Comparison of ENCODE assay signal across 13 cellular contexts in genomic region chr11:114243461-114244372, GRCh38. TPM values are rescaled to one million over a fixed set of nuclear protein-coding genes. Genes with fewer than 3 reads are reported as not detected.
A peak's percentile ranks its signal among the peaks of the same experiment; 100 is the strongest.
DNase-seq lines count a peak whose midpoint lies in the region; ATAC-seq, FAIRE-seq and TF ChIP-seq lines count a peak whose summit lies in the region.
"Had no signal": no experiment of that assay in that cellular context is flagged by ENCODE, and none has a peak within 500 bp of the region (broad histone marks: within the 10 kb centered on the region; RNA-seq: fewer than 3 reads in every experiment).

No MANE protein-coding gene starts in this region.

- FAIRE-seq in K562 (lab: Jason Lieb, UNC) (no peak), HepG2 (lab: Jason Lieb, UNC) (no peak)

- no peak overlapping the region for H3K27ac ChIP-seq in K562 (ENCODE audit: extremely low read depth, low read depth, low read length)
- no peak overlapping the region for H3K27ac ChIP-seq in HepG2 (ENCODE audit: extremely low read length, insufficient read depth, low read length)
- H3K27ac ChIP-seq in aorta (ENCODE audit: low read depth in 1 of 2, low read length in 2 of 2), result no peak overlapping the region
- H3K27ac ChIP-seq in MM.1S (ENCODE audit: low read length), result no peak overlapping the region

- no peaks in the 10 kb centered on the region for H3F3A ChIP-seq in MM.1S (ENCODE audit: insufficient read depth, low read length)

- H3K9me3 ChIP-seq in K562 (replicated peaks; ENCODE audit: control insufficient read depth, insufficient read depth, low read depth, low read length) (no peaks in the 10 kb centered on the region), HepG2 (ENCODE audit: low read length) (no peaks in the 10 kb centered on the region), aorta (ENCODE audit: control insufficient read depth, low read length) (no peaks in the 10 kb centered on the region), MM.1S (replicated peaks; ENCODE audit: insufficient read depth, low read length) (no peaks in the 10 kb centered on the region)

- H2AFZ ChIP-seq in K562 (ENCODE audit: low read depth, low read length) (peak overlapping the region; percentile 67), HepG2 (ENCODE audit: low read length) (no peak overlapping the region), MM.1S (ENCODE audit: low read length) (no peak overlapping the region)

- intact Hi-C loops in K562 (cut with micrococcal nuclease), result no loop called here
- intact Hi-C loops in HepG2 (cut with micrococcal nuclease; ENCODE audit: unreplicated experiment), result no loop called here
- intact Hi-C loops in aorta (cut with DNase I), result loop anchor here in 1 of 2 donors (5.0 kb wide), 1 partner anchor 36 kb away; no protein-coding TSS in a partner anchor

- no peak overlapping the region for H3K4me3 ChIP-seq in K562
- no peak overlapping the region for H3K4me3 ChIP-seq in HepG2 (replicated peaks in 1 of 3; ENCODE audit: insufficient read depth in 1 of 3, low read depth in 2 of 3, low read length in 3 of 3)
- H3K4me3 ChIP-seq in aorta (ENCODE audit: low read length in 2 of 2), result no peak overlapping the region
- H3K4me3 ChIP-seq in MM.1S (ENCODE audit: low read length), result no peak overlapping the region

- TF ChIP-seq EP300 in K562 (IDR thresholded peaks at IDR 0.05; ENCODE audit: low read length), result no peak
- no peak for TF ChIP-seq EP300 in HepG2 (IDR thresholded peaks at IDR 0.05; ENCODE audit: low read depth in 2 of 2, low read length in 2 of 2)
- TF ChIP-seq EP300 in HepG2 (CRISPR knock-in tag; IDR thresholded peaks at IDR 0.05; ENCODE audit: borderline replicate concordance), result no peak

- TF ChIP-seq POLR2A in K562 (conservative IDR thresholded peaks at IDR 0.05), result no peak
- no peak for TF ChIP-seq POLR2A in HepG2 (IDR thresholded peaks at IDR 0.05; ENCODE audit: insufficient read depth in 1 of 2, low read depth in 2 of 2, low read length in 2 of 2)

- no peak for TF ChIP-seq CTCF in K562 (IDR thresholded peaks at IDR 0.05 in 2 of 3, conservative IDR thresholded peaks at IDR 0.05 in 1 of 3; ENCODE audit: insufficient read depth in 2 of 3, low read depth in 1 of 3, low read length in 3 of 3)
- no peak for TF ChIP-seq CTCF in HepG2 (CRISPR knock-in tag; IDR thresholded peaks at IDR 0.05)
- no peak for TF ChIP-seq CTCF in MM.1S (IDR thresholded peaks at IDR 0.05; ENCODE audit: low read length)

- ATAC-seq in K562, result peak; percentile 50
- no peak for ATAC-seq in HepG2
- peak; percentile 44 for ATAC-seq in aorta (ENCODE audit: low FRiP score)

- peaks cover 31 to 34% of the 10 kb centered on the region in 2 experiments; a peak in 4 of 5 replicates for H3K4me1 ChIP-seq in K562 (replicated peaks in 1 of 2; ENCODE audit: control insufficient read depth in 2 of 2, insufficient read depth in 2 of 2, low read length in 2 of 2)
- no peaks in the 10 kb centered on the region for H3K4me1 ChIP-seq in HepG2 (ENCODE audit: insufficient read depth, low read length)
- H3K4me1 ChIP-seq in aorta (ENCODE audit: control insufficient read depth in 1 of 2, insufficient read depth in 2 of 2, low read length in 2 of 2), result no peaks in the 10 kb centered on the region
- H3K4me1 ChIP-seq in MM.1S (ENCODE audit: low read length), result no peaks in the 10 kb centered on the region

- in situ Hi-C loops in K562 (cut with MboI), result no loop called here
- in situ Hi-C loops in HepG2 (cut with HindIII; ENCODE audit: extremely low pct_ligation_motif_present, low pct_unique_long_range_greater_than_20kb), result no loop called here

- H3K36me3 ChIP-seq in K562 (ENCODE audit: control insufficient read depth, insufficient read depth, low read length) (no peaks in the 10 kb centered on the region), HepG2 (replicated peaks in 1 of 2; ENCODE audit: control insufficient read depth in 1 of 2, insufficient read depth in 2 of 2, low read length in 2 of 2) (no peaks in the 10 kb centered on the region), aorta (ENCODE audit: control insufficient read depth in 1 of 2, insufficient read depth in 2 of 2, low read length in 1 of 2) (peaks cover 0 to 25% of the 10 kb centered on the region in 2 donors), MM.1S (replicated peaks; ENCODE audit: insufficient read depth, low read length) (no peaks in the 10 kb centered on the region)

- no peaks in the 10 kb centered on the region for H3K27me3 ChIP-seq in K562 (ENCODE audit: control insufficient read depth in 2 of 2, insufficient read depth in 2 of 2, low read length in 2 of 2)
- H3K27me3 ChIP-seq in HepG2 (ENCODE audit: control insufficient read depth in 1 of 2, insufficient read depth in 2 of 2, low read length in 2 of 2), result peaks cover 1 to 6% of the 10 kb centered on the region in 2 experiments; a peak in 2 of 5 replicates
- H3K27me3 ChIP-seq in aorta (ENCODE audit: control insufficient read depth in 1 of 2, insufficient read depth in 2 of 2, low read length in 1 of 2), result no peaks in the 10 kb centered on the region
- no peaks in the 10 kb centered on the region for H3K27me3 ChIP-seq in MM.1S (replicated peaks; ENCODE audit: insufficient read depth, low read length)

- 47% methylated on average over 14 of the region's 14 CpGs for whole genome bisulfite sequencing in K562 (ENCODE audit: insufficient coverage, low coverage, missing lambda C conversion rate)
- WGBS in HepG2 (ENCODE audit: low lambda C conversion rate), result 37% methylated on average over 14 of the region's 14 CpGs
- 47 to 48% methylated on average over 14 of the region's 14 CpGs for WGBS in aorta, 2 donors

- no TSS peak for BruUV-seq in K562 (replicated peaks; lab: Mats Ljungman, UMichigan)
- no TSS peak for BruUV-seq in HepG2 (replicated peaks; lab: Mats Ljungman, UMichigan)

- H3K9ac ChIP-seq in K562 (ENCODE audit: insufficient read depth in 1 of 2, low read depth in 2 of 2, low read length in 2 of 2) (no peak overlapping the region), HepG2 (ENCODE audit: insufficient read depth, low read depth, low read length) (no peak overlapping the region), MM.1S (ENCODE audit: low read length) (no peak overlapping the region)

- no peaks in the 10 kb centered on the region for H4K20me1 ChIP-seq in K562 (replicated peaks; ENCODE audit: control insufficient read depth, insufficient read depth, low read length)
- H4K20me1 ChIP-seq in HepG2 (ENCODE audit: insufficient read depth, low read length), result no peaks in the 10 kb centered on the region
- H4K20me1 ChIP-seq in MM.1S (ENCODE audit: insufficient read depth, low read length), result no peaks in the 10 kb centered on the region

- H3K9me2 ChIP-seq in MM.1S (replicated peaks; ENCODE audit: insufficient read depth, low read length), result no peaks in the 10 kb centered on the region

- DNase-seq in NCI-H2227 (lab: John Stamatoyannopoulos, UW; ENCODE audit: unreplicated experiment), result peak; percentile 27
- DNase-seq in NCI-H2227 treated with DMSO at 0.1 percent for 48 hours (lab: John Stamatoyannopoulos, UW), result no peak
- peak in 2 of 4 experiments; percentile 36 to 47 for DNase-seq in K562 (ENCODE audit: extremely low read depth in 1 of 4, low spot score in 3 of 4)
- DNase-seq in HepG2 (ENCODE audit: low spot score), result no peak
- DNase-seq in aorta, result no peak
- no peak for DNase-seq in SW 1271 (lab: John Stamatoyannopoulos, UW)
- DNase-seq in MM.1S, result no peak
- no peak for DNase-seq in NCI-H2107 treated with DMSO at 0.1 percent for 48 hours (lab: John Stamatoyannopoulos, UW; ENCODE audit: unreplicated experiment)
- DNase-seq: AML-193; stimulated activated CD4-positive, alpha-beta T cell treated with anti-CD3 and anti-CD28 coated beads, Interleukin-15, amount 100 ng/mL, for 24 hours; stimulated activated naive CD4-positive, alpha-beta T cell treated with Interleukin-2 at 50 U/mL for 16 hours had no signal

- H3K9me1 ChIP-seq in K562 (ENCODE audit: control insufficient read depth, insufficient read depth, low read length), result no peaks in the 10 kb centered on the region

- H3K4me2 ChIP-seq in K562 (ENCODE audit: insufficient read depth, low read length) (no peak overlapping the region), HepG2 (ENCODE audit: low read depth, low read length) (no peak overlapping the region), MM.1S (ENCODE audit: low read depth, low read length) (no peak overlapping the region)

- no peaks in the 10 kb centered on the region for H3K79me2 ChIP-seq in K562 (ENCODE audit: control insufficient read depth, insufficient read depth, low read length)
- H3K79me2 ChIP-seq in HepG2 (ENCODE audit: insufficient read depth, low read length), result no peaks in the 10 kb centered on the region
- no peaks in the 10 kb centered on the region for H3K79me2 ChIP-seq in MM.1S (ENCODE audit: low read length)

- POLR2A ChIA-PET in K562 (lab: Yijun Ruan, JAX) (interaction anchor here (1.4 kb wide), 1 partner anchor 10 kb away, joined by 5 read pairs; no protein-coding TSS in a partner anchor), HepG2 (lab: Yijun Ruan, JAX) (no interaction called here)

- TF ChIP-seq RAD21 in K562 (CRISPR knock-in tag; conservative IDR thresholded peaks at IDR 0.05 in 1 of 2, IDR thresholded peaks at IDR 0.05 in 1 of 2) (no peak), HepG2 (CRISPR knock-in tag; IDR thresholded peaks at IDR 0.05) (no peak)

- CTCF ChIA-PET in K562 (lab: Yijun Ruan, JAX; ENCODE audit: low intra/inter-chr PET ratio) (no interaction called here), HepG2 (lab: Yijun Ruan, JAX; ENCODE audit: low intra/inter-chr PET ratio, low total read pairs) (no interaction called here)

RNA-seq across cellular contexts. Expression of gene NNMT, which starts 52.5 kb away (rescaled TPM):
- 3.2 and 5.0 TPM in 2 replicates for total RNA-seq in K562 (2011; cell fraction: chromatin; rRNA removed; ENCODE audit: low replicate concordance)
- total RNA-seq in K562 (2011; cell fraction: nucleolus; rRNA removed), result 3.2 and 4.3 TPM in 2 replicates
- total RNA-seq in K562 (2011; cell fraction: nucleoplasm; rRNA removed), result 4.2 and 6.6 TPM in 2 replicates
- total RNA-seq in K562 (2014; rRNA removed) (14.3 and 14.6 TPM in 2 replicates), K562 (2014; rRNA removed; fragmentation: Illumina TruSeq; extraction: Trizol) (9.3 and 11.0 TPM in 2 replicates), K562 (2015; rRNA removed; fragmentation: Illumina TruSeq; extraction: Trizol) (8.6 and 9.5 TPM in 2 replicates), K562 (2021) (11.2 and 11.7 TPM in 2 replicates), HepG2 (2016; rRNA removed; fragmentation: Illumina TruSeq; extraction: Trizol) (not detected in 2 replicates), aorta (100 to 1,000 TPM; 597 to 862 TPM)
- polyA plus RNA-seq in K562 (2011; rRNA removed) (9.8 and 15.0 TPM in 2 replicates), K562 (2014; fragmentation: Illumina TruSeq; extraction: Trizol) (6.1 and 9.1 TPM in 2 replicates), K562 (2014; fragmentation: Nextera tagmentation; extraction: Ambion mirVana) (10 to 100 TPM; 10.0 to 13.4 TPM), K562 (2014; rRNA removed) (9.0 and 11.5 TPM in 2 replicates), HepG2 (2011; rRNA removed) (0.13 TPM in 1 of 2 replicates, not detected in the other), aorta (1,000 to 10,000 TPM in 1 of 2 donors, 100 to 1,000 TPM in 1; 405 to 1,814 TPM)
- 10.1 and 17.6 TPM in 2 replicates for polyA plus RNA-seq in K562 (2011; cell fraction: cytosol; rRNA removed)
- 3.7 and 4.5 TPM in 2 replicates for polyA plus RNA-seq in K562 (2011; cell fraction: nucleus; rRNA removed)
- polyA plus RNA-seq in K562 (2012), result 15.0 and 55.5 TPM in 2 replicates
- 6.1 and 8.8 TPM in 2 replicates for polyA minus RNA-seq in K562 (2011; rRNA and poly(A)+ RNA removed)
- 9.4 and 10.8 TPM in 2 replicates for polyA minus RNA-seq in K562 (2011; cell fraction: cytosol; rRNA and poly(A)+ RNA removed)
- polyA minus RNA-seq in K562 (2011; cell fraction: nucleus; rRNA and poly(A)+ RNA removed), result 3.8 and 6.2 TPM in 2 replicates
- total RNA-seq in HepG2 (2016; cell fraction: cytosol; rRNA removed; fragmentation: Illumina TruSeq; extraction: Trizol; ENCODE audit: low read depth), result not detected in 2 replicates
- not detected in 2 replicates for total RNA-seq in HepG2 (2016; cell fraction: insoluble cytoplasmic fraction; rRNA removed; fragmentation: Illumina TruSeq; extraction: Trizol)
- total RNA-seq in HepG2 (2016; cell fraction: membrane; rRNA removed; fragmentation: Illumina TruSeq; extraction: Trizol), result not detected in 2 replicates
- not detected in 2 replicates for total RNA-seq in HepG2 (2016; cell fraction: nucleus; rRNA removed; fragmentation: Illumina TruSeq; extraction: Trizol)
- 0.21 TPM in 1 of 2 replicates, not detected in the other for polyA plus RNA-seq in HepG2 (2011; cell fraction: cytosol; rRNA removed)
- not detected in 2 replicates for polyA plus RNA-seq in HepG2 (2011; cell fraction: nucleus; rRNA removed)
- not detected in 2 replicates for polyA plus RNA-seq in HepG2 (2012)
- polyA plus RNA-seq in HepG2 (2016; cell fraction: cytosol; fragmentation: Illumina TruSeq; extraction: Trizol; ENCODE audit: low read depth), result not detected in 2 replicates
- not detected in 2 replicates for polyA plus RNA-seq in HepG2 (2016; cell fraction: insoluble cytoplasmic fraction; fragmentation: Illumina TruSeq; extraction: Trizol; ENCODE audit: low read depth)
- not detected in 2 replicates for polyA plus RNA-seq in HepG2 (2016; cell fraction: membrane; fragmentation: Illumina TruSeq; extraction: Trizol; ENCODE audit: low read depth)
- not detected in 2 replicates for polyA plus RNA-seq in HepG2 (2016; cell fraction: nucleus; fragmentation: Illumina TruSeq; extraction: Trizol; ENCODE audit: insufficient read depth, low read depth)
- 129 TPM in 1 of 2 replicates, not detected in the other for polyA minus RNA-seq in HepG2 (2011; rRNA and poly(A)+ RNA removed; ENCODE audit: low replicate concordance)
- polyA minus RNA-seq in HepG2 (2011; cell fraction: cytosol; rRNA and poly(A)+ RNA removed), result 1.6 and 1.8 TPM in 2 replicates
- polyA minus RNA-seq in HepG2 (2011; cell fraction: nucleus; rRNA and poly(A)+ RNA removed), result 1.4 and 1.5 TPM in 2 replicates
- total RNA-seq: activated CD8-positive, alpha-beta memory T cell treated with anti-CD3 and anti-CD28 coated beads for 36 hours; T-helper 2 cell treated with Interferon-gamma antibody and Interleukin-4, amounts not matched to agents 100 ng/mL and 5 ng/mL, for 36 hours had no signal

Comparison
In these comparisons a context has a peak if more than half of its experiments do, and no peak if none do; other contexts are left out.
1. RNA of gene NNMT, which starts 52.5 kb away (total RNA-seq): 597 to 862 TPM in aorta; 3.2 to 14.6 TPM in K562 and not detected in HepG2; every median in the first group is over 10 times any median in the second.